In genomic region chr7:105952917-105953595, GRCh38 we compare ENCODE assay signal across 11 cellular contexts.
"Had no signal": no experiment of that assay in that cellular context is flagged by ENCODE, and none has a peak within 500 bp of the region (broad histone marks: within the 10 kb centered on the region; RNA-seq: fewer than 3 reads in every experiment).

No MANE protein-coding gene starts in this region.

- H3K4me2 ChIP-seq: GM23338 had no signal

- H3K4me1 ChIP-seq: HAP-1 had no signal

- FAIRE-seq: H1, H54 had no signal

- ATAC-seq: GM23338, HCT116 had no signal

- H3K36me3 ChIP-seq: HAP-1 had no signal

- H3K4me3 ChIP-seq: GM23248, GM23338, HAP-1 had no signal

- H2AFZ ChIP-seq: GM23248, GM23338 had no signal

- H3K9ac ChIP-seq: GM23248 had no signal

- H3K27ac ChIP-seq: GM23248 had no signal

- DNase-seq: GM23248, GOT3, H7, H9, HCEC 1CT, HFFc6 had no signal
